ENCODE assay signal across 8 cellular contexts in genomic region chr1:160400646-160401486, GRCh38. TPM values are rescaled to one million over a fixed set of nuclear protein-coding genes. Genes with fewer than 3 reads are reported as not detected.
DNase-seq lines count a peak whose midpoint lies in the region; ATAC-seq, FAIRE-seq and TF ChIP-seq lines count a peak whose summit lies in the region.
"Had no signal": no experiment of that assay in that cellular context is flagged by ENCODE, and none has a peak within 500 bp of the region (broad histone marks: within the 10 kb centered on the region; RNA-seq: fewer than 3 reads in every experiment).

No MANE protein-coding gene starts in this region.

- DNase-seq in HEK293T (ENCODE audit: extremely low spot score) = peak; percentile 57
- DNase-seq in RWPE1 (ENCODE audit: low spot score) = no peak
- DNase-seq in pancreas = peak in 4 of 6 donors; percentile 31 to 62 (median 55)
- DNase-seq in mucosa of gallbladder (ENCODE audit: low spot score) = no peak

- ATAC-seq in gastroesophageal sphincter (peak; percentile 48), pancreas (peak; percentile 43 to 61 (median 50)), HG02840 (IDR thresholded peaks at IDR 0.05; ENCODE audit: low FRiP score, unreplicated experiment) (no peak), HG03342 (IDR thresholded peaks at IDR 0.05; ENCODE audit: unreplicated experiment) (no peak)

- TF ChIP-seq CTCF in RWPE1 (conservative IDR thresholded peaks at IDR 0.05; ENCODE audit: low read depth) = no peak
- no peak for TF ChIP-seq CTCF in gastroesophageal sphincter (IDR thresholded peaks at IDR 0.05)
- TF ChIP-seq CTCF in pancreas (IDR thresholded peaks at IDR 0.05) = no peak

- CTCF ChIA-PET in HEK293T (lab: Yijun Ruan, JAX) = no interaction called here
- CTCF ChIA-PET in RWPE1 (lab: Yijun Ruan, JAX) = no interaction called here

- H3K27ac ChIP-seq in RWPE1 (peak overlapping the region; percentile 38), gastroesophageal sphincter (peak overlapping the region in 3 of 4 donors; percentile 63 to 83 (median 67)), pancreas (peak overlapping the region in 2 of 4 donors; percentile 17 to 19)

- intact Hi-C loops in pancreas (cut with DNase I) = no loop called here

- WGBS in gastroesophageal sphincter (ENCODE audit: low coverage in 1 of 2), 2 donors = 0 to 3% methylated on average over 10 to 19 of the region's 55 CpGs
- 1 to 2% methylated on average over 53 to 55 of the region's 55 CpGs for WGBS in pancreas, 2 donors

- H3K4me1 ChIP-seq in gastroesophageal sphincter = peaks cover 0 to 33% (median 7%) of the 10 kb centered on the region in 3 donors
- H3K4me1 ChIP-seq in pancreas = no peaks in the 10 kb centered on the region

- TF ChIP-seq POLR2A in gastroesophageal sphincter (IDR thresholded peaks at IDR 0.05) = no peak

- H3K4me3 ChIP-seq in gastroesophageal sphincter = peak overlapping the region; percentile 64 to 72
- peak overlapping the region; percentile 39 to 86 (median 76) for H3K4me3 ChIP-seq in pancreas

- H3K27me3 ChIP-seq in gastroesophageal sphincter (peaks cover 10% of the 10 kb centered on the region), pancreas (no peaks in the 10 kb centered on the region)

- no peak for FAIRE-seq in pancreas (lab: Jason Lieb, UNC)

- H3K9me3 ChIP-seq in gastroesophageal sphincter (no peaks in the 10 kb centered on the region), pancreas (no peaks in the 10 kb centered on the region)

- TF ChIP-seq EP300 in gastroesophageal sphincter (IDR thresholded peaks at IDR 0.05) = no peak

- POLR2A ChIA-PET in HEK293T (lab: Yijun Ruan, JAX) = no interaction called here
- POLR2A ChIA-PET in RWPE1 (lab: Yijun Ruan, JAX; ENCODE audit: low non-redundant PET) = interaction anchor here (1.0 kb wide), 1 partner anchor 13 kb away, joined by 3 read pairs; no protein-coding TSS in a partner anchor

- H3K36me3 ChIP-seq in gastroesophageal sphincter (no peaks in the 10 kb centered on the region), pancreas (no peaks in the 10 kb centered on the region)

TF ChIP-seq in HEK293T, 16 proteins besides CTCF, POLR2A, EP300 and RAD21:
- TF ChIP-seq LEF1 (IDR thresholded peaks at IDR 0.05; ENCODE audit: borderline replicate concordance) (no peak), FOXA1 (IDR thresholded peaks at IDR 0.05) (no peak), FOXM1 (IDR thresholded peaks at IDR 0.05; ENCODE audit: borderline replicate concordance) (no peak), BHLHE40 (IDR thresholded peaks at IDR 0.05; ENCODE audit: borderline replicate concordance) (no peak), PKNOX1 (IDR thresholded peaks at IDR 0.05) (no peak), SUZ12 (IDR thresholded peaks at IDR 0.05) (no peak), ELF4 (IDR thresholded peaks at IDR 0.05) (no peak), SP1 (IDR thresholded peaks at IDR 0.05) (no peak), CTBP1 (IDR thresholded peaks at IDR 0.05; ENCODE audit: borderline replicate concordance) (no peak), NFRKB (IDR thresholded peaks at IDR 0.05) (no peak), FOXK2 (IDR thresholded peaks at IDR 0.05) (no peak), ZNF384 (IDR thresholded peaks at IDR 0.05) (no peak), TARDBP (IDR thresholded peaks at IDR 0.05) (no peak), L3MBTL2 (conservative IDR thresholded peaks at IDR 0.05) (no peak), ARNT (IDR thresholded peaks at IDR 0.05) (no peak), HDGF (IDR thresholded peaks at IDR 0.05; ENCODE audit: borderline replicate concordance) (no peak)

RNA-seq across cellular contexts. Expression of gene VANGL2, which starts 0.5 kb away (rescaled TPM):
- 1 to 10 TPM in 3 of 4 donors, under 1 TPM in 1; 0.62 to 8.5 (median 4.3) TPM for total RNA-seq in gastroesophageal sphincter
- 1 to 10 TPM; 2.5 to 9.9 (median 4.4) TPM for total RNA-seq in pancreas
- polyA plus RNA-seq in pancreas = 1 to 10 TPM; 3.6 to 4.3 TPM
- 6.5 TPM for total RNA-seq in mucosa of gallbladder
- total RNA-seq: T-helper 2 cell treated with Interferon-gamma antibody and Interleukin-4, amounts not matched to agents 100 ng/mL and 5 ng/mL, for 36 hours had no signal

RNA-seq across cellular contexts. Expression of gene NHLH1, which starts 34.0 kb away (rescaled TPM):
- total RNA-seq in gastroesophageal sphincter (not detected), pancreas (not detected), mucosa of gallbladder (not detected)
- polyA plus RNA-seq in pancreas = under 1 TPM; 0.11 to 0.14 TPM

RNA-seq across cellular contexts. Expression of gene NCSTN, which starts 57.7 kb away (rescaled TPM):
- total RNA-seq in gastroesophageal sphincter = 10 to 100 TPM; 41.5 to 49.2 (median 47.5) TPM
- total RNA-seq in pancreas = 10 to 100 TPM; 47.4 to 64.7 (median 49.6) TPM
- polyA plus RNA-seq in pancreas = 10 to 100 TPM; 29.7 to 56.4 TPM
- total RNA-seq in mucosa of gallbladder = 106 TPM

RNA-seq across cellular contexts. Expression of gene COPA, which starts 57.8 kb away (rescaled TPM):
- total RNA-seq in gastroesophageal sphincter (100 to 1,000 TPM in 2 of 4 donors, 10 to 100 TPM in 2; 92.3 to 127 (median 111) TPM), pancreas (100 to 1,000 TPM in 1 of 6 donors, 10 to 100 TPM in 5; 61.1 to 114 (median 83.4) TPM), mucosa of gallbladder (164 TPM)
- polyA plus RNA-seq in pancreas = 10 to 100 TPM; 34.7 to 50.4 TPM

Comparison
In these comparisons a context has a peak if more than half of its experiments do, and no peak if none do; other contexts are left out.
1. DNase-seq: peak in HEK293T (single experiment) and pancreas (4 of 6); none in RWPE1 (single experiment) and mucosa of gallbladder (single experiment).
2. ATAC-seq: peak in gastroesophageal sphincter (single experiment) and pancreas (4 of 4); none in HG02840 (single experiment) and HG03342 (single experiment).